8 cellular contexts compared by ENCODE assay signal in the genomic region with DNA sequence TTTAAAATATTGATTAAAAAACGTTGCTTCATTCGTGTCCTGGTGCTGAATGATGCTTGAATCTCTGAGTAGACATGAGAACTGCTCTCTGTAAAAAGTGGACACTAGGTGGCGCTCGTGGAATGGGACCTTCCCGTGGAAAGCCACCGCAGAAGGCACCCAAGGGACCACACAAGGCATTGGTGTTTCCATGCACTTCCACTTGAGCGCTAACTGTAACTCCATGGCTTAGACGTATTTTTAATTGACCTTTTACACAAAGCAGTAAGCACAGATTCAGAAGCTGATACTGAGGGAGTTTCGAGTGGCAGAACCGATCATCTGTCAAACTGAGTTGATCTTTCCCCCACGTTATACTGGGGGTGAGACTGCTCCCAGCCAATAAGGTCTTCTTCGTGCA.
DNase-seq lines count a peak whose midpoint lies in the region; ATAC-seq and TF ChIP-seq lines count a peak whose summit lies in the region.

No MANE protein-coding gene starts in this region.

- peaks cover 11% of the 10 kb centered on the region for H3K4me1 ChIP-seq in Karpas-422 (ENCODE audit: low read length)
- peaks cover 0 to 2% (median 0%) of the 10 kb centered on the region in 4 donors for H3K4me1 ChIP-seq in transverse colon

- H3K27me3 Mint-ChIP-seq in Calu3 (ENCODE audit: unreplicated experiment), result no peaks in the 10 kb centered on the region

- WGBS in transverse colon (ENCODE audit: low coverage in 1 of 2), 2 donors, result 29 to 30% methylated on average over 9 to 12 of the region's 12 CpGs

- H3K9ac ChIP-seq in Karpas-422 (ENCODE audit: low read length), result no peak overlapping the region

- DNase-seq in Calu3 (peak; percentile 85), Karpas-422 (peak; percentile 96), RPMI8226 (peak; percentile 76), activated T-helper 1 cell treated with Interleukin-2 at 50 U/mL for 16 hours (ENCODE audit: low read depth) (peak; percentile 63), fibroblast of peridontal ligament (ENCODE audit: extremely low read depth) (peak; percentile 81), occipital lobe (lab: John Stamatoyannopoulos, UW) (peak; percentile 47), transverse colon (peak; percentile 86)

- CTCF ChIA-PET in Calu3 (lab: Charles Lee), result no interaction called here

- intact Hi-C loops in Calu3 (cut with micrococcal nuclease; ENCODE audit: unreplicated experiment), result loop anchor here (1.0 to 2.0 kb wide), 2 partner anchors 160 to 381 kb away; no protein-coding TSS in a partner anchor
- intact Hi-C loops in transverse colon (cut with DNase I; ENCODE audit: low total_unique reads), result loop anchor here (10.0 kb wide), 1 partner anchor 668 kb away; no protein-coding TSS in a partner anchor

- TF ChIP-seq POLR2A in transverse colon (IDR thresholded peaks at IDR 0.05), result no peak

- H3K36me3 ChIP-seq in Karpas-422 (ENCODE audit: insufficient read depth, low read length) (no peaks in the 10 kb centered on the region), transverse colon (no peaks in the 10 kb centered on the region)

- no peak overlapping the region for H3K4me3 Mint-ChIP-seq in Calu3 (ENCODE audit: low read depth, unreplicated experiment)

- no peaks in the 10 kb centered on the region for H3K79me2 ChIP-seq in Karpas-422 (ENCODE audit: low read length)

- H3K27ac Mint-ChIP-seq in Calu3 (ENCODE audit: unreplicated experiment), result no peak overlapping the region

- no peaks in the 10 kb centered on the region for H3K9me2 ChIP-seq in Karpas-422 (replicated peaks; ENCODE audit: insufficient read depth, low read length)

- H3K4me3 ChIP-seq in Karpas-422 (ENCODE audit: low read length), result peak overlapping the region; percentile 21; the same call in 1 of the 2 replicates
- H3K4me3 ChIP-seq in transverse colon, result no peak overlapping the region

- H3K4me1 Mint-ChIP-seq in Calu3 (ENCODE audit: low read depth, unreplicated experiment), result peaks cover 6% of the 10 kb centered on the region

- TF ChIP-seq EP300 in transverse colon (IDR thresholded peaks at IDR 0.05; ENCODE audit: low read depth), result no peak

- H3K27me3 ChIP-seq in Karpas-422 (ENCODE audit: low read length) (no peaks in the 10 kb centered on the region), transverse colon (no peaks in the 10 kb centered on the region)

- 0 out of 2 replicates have a peak, but pooled peaks cover 2% of the 10 kb centered on the region for H4K20me1 ChIP-seq in Karpas-422 (ENCODE audit: insufficient read depth, low read depth, low read length)

- BruUV-seq in Calu3 (replicated peaks; lab: Mats Ljungman, UMichigan), result no TSS peak

- no peak overlapping the region for H2AFZ ChIP-seq in Karpas-422 (ENCODE audit: low read length)

- H3K4me2 ChIP-seq in Karpas-422 (ENCODE audit: low read depth, low read length, poor library complexity, severe bottlenecking), result peak overlapping the region; percentile 50

- peaks cover 2% of the 10 kb centered on the region for H3K9me3 Mint-ChIP-seq in Calu3 (ENCODE audit: low read depth, unreplicated experiment)

- H3K36me3 Mint-ChIP-seq in Calu3 (ENCODE audit: insufficient read depth, unreplicated experiment), result peaks cover 5% of the 10 kb centered on the region

- ATAC-seq in GM21423 (IDR thresholded peaks at IDR 0.05; ENCODE audit: unreplicated experiment), result peak; percentile 64

- in situ Hi-C loops in transverse colon (cut with MboI; ENCODE audit: low pct_ligation_motif_present in 1 of 4, low pct_unique_long_range_greater_than_20kb in 1 of 4, low sequenced_read_pairs in 3 of 4), result loop anchor here (5.0 to 25.0 kb wide), 5 partner anchors 162 to 668 kb away; no protein-coding TSS in a partner anchor

- TF ChIP-seq CTCF in Calu3 (IDR thresholded peaks at IDR 0.05; ENCODE audit: unreplicated experiment) (peak; percentile 71), transverse colon (IDR thresholded peaks at IDR 0.05) (peak; percentile 75 to 90 (median 85))

- H3K27ac ChIP-seq in Karpas-422 (ENCODE audit: low read length) (no peak overlapping the region), transverse colon (no peak overlapping the region)

- H3K9me3 ChIP-seq in Karpas-422 (ENCODE audit: low read length) (no peaks in the 10 kb centered on the region), transverse colon (no peaks in the 10 kb centered on the region)
